In genomic region chr1:39080884-39081265, GRCh38 we compare ENCODE assay signal across 8 cellular contexts. TPM values are rescaled to one million over a fixed set of nuclear protein-coding genes. Genes with fewer than 3 reads are reported as not detected.
DNase-seq lines count a peak whose midpoint lies in the region; ATAC-seq and TF ChIP-seq lines count a peak whose summit lies in the region.

No MANE protein-coding gene starts in this region.

- ATAC-seq in heart left ventricle (peak in 3 of 4 donors; percentile 13 to 18 (median 14)), GM21528 (IDR thresholded peaks at IDR 0.05; ENCODE audit: low FRiP score, unreplicated experiment) (no peak), GM18867 (IDR thresholded peaks at IDR 0.05; ENCODE audit: unreplicated experiment) (no peak)

- intact Hi-C loops in Caco-2 (cut with micrococcal nuclease; ENCODE audit: unreplicated experiment) (no loop called here), heart left ventricle (cut with DNase I) (loop anchor here in 4 of 10 donors (5.0 to 10.0 kb wide), 3 partner anchors 216 to 226 kb away; partner anchors contain the start of gene RRAGC (in 3 of the 4))

- H3K27ac ChIP-seq in heart left ventricle (no peak overlapping the region), rectal smooth muscle tissue (ENCODE audit: low read depth, low read length) (no peak overlapping the region)

- 3 to 23% (median 10%) methylated on average over 10 to 30 of the region's 30 CpGs for WGBS in heart left ventricle, 4 donors

- no peaks in the 10 kb centered on the region for H3K9me3 Mint-ChIP-seq in Caco-2 (ENCODE audit: unreplicated experiment)
- H3K9me3 Mint-ChIP-seq in activated CD4-positive, alpha-beta memory T cell treated with anti-CD3 and anti-CD28 coated beads, Interleukin-2, amount 10 ng/mL, durations not matched to agents 7 days and 5 days, result no peaks in the 10 kb centered on the region

- no peaks in the 10 kb centered on the region for H3K36me3 Mint-ChIP-seq in Caco-2 (ENCODE audit: insufficient read depth, unreplicated experiment)
- no peaks in the 10 kb centered on the region for H3K36me3 Mint-ChIP-seq in activated CD4-positive, alpha-beta memory T cell treated with anti-CD3 and anti-CD28 coated beads, Interleukin-2, amount 10 ng/mL, durations not matched to agents 7 days and 5 days (ENCODE audit: low read depth)

- POLR2A ChIA-PET in Caco-2 (lab: Charles Lee), result no interaction called here
- POLR2A ChIA-PET in activated CD4-positive, alpha-beta memory T cell treated with anti-CD3 and anti-CD28 coated beads, Interleukin-2, amount 10 ng/mL, durations not matched to agents 7 days and 5 days (lab: Charles Lee), result interaction anchor here (1.1 kb wide), 1 partner anchor 32 kb away, joined by 3 read pairs; no protein-coding TSS in a partner anchor

- H3K9me3 ChIP-seq in Caco-2 (no peaks in the 10 kb centered on the region), heart left ventricle (no peaks in the 10 kb centered on the region)

- H3K36me3 ChIP-seq in Caco-2 (ENCODE audit: control insufficient read depth, insufficient read depth, low read length) (no peaks in the 10 kb centered on the region), heart left ventricle (no peaks in the 10 kb centered on the region), rectal smooth muscle tissue (ENCODE audit: control insufficient read depth, insufficient read depth, low read length) (no peaks in the 10 kb centered on the region)

- CTCF ChIA-PET in Caco-2 (lab: Charles Lee), result no interaction called here
- CTCF ChIA-PET in activated CD4-positive, alpha-beta memory T cell treated with anti-CD3 and anti-CD28 coated beads, Interleukin-2, amount 10 ng/mL, durations not matched to agents 7 days and 5 days (lab: Charles Lee), result interaction anchor here (1.3 kb wide), 1 partner anchor 18 kb away, joined by 3 read pairs; no protein-coding TSS in a partner anchor

- no peak overlapping the region for H3K27ac Mint-ChIP-seq in Caco-2 (ENCODE audit: unreplicated experiment)
- no peak overlapping the region for H3K27ac Mint-ChIP-seq in activated CD4-positive, alpha-beta memory T cell treated with anti-CD3 and anti-CD28 coated beads, Interleukin-2, amount 10 ng/mL, durations not matched to agents 7 days and 5 days

- DNase-seq in Caco-2 (peak in 1 of 2 experiments; percentile 9), heart left ventricle (peak in 1 of 5 donors; percentile 20), DMS53 treated with DMSO at 0.1 percent for 48 hours (lab: John Stamatoyannopoulos, UW; ENCODE audit: unreplicated experiment) (no peak), HuH-7.5 (ENCODE audit: low spot score) (no peak)
- no peak for DNase-seq in activated CD4-positive, alpha-beta memory T cell treated with anti-CD3 and anti-CD28 coated beads, Interleukin-2, amount 10 ng/mL, durations not matched to agents 7 days and 5 days

- H3K4me3 ChIP-seq in Caco-2 (ENCODE audit: low read depth, low read length) (peak overlapping the region; percentile 38), heart left ventricle (peak overlapping the region in 11 of 12 donors; percentile 31 to 83 (median 62)), rectal smooth muscle tissue (ENCODE audit: low read length) (peak overlapping the region; percentile 10)

- no peak overlapping the region for H3K9ac ChIP-seq in rectal smooth muscle tissue (ENCODE audit: low read length)

- no peak for TF ChIP-seq POLR2A in heart left ventricle (IDR thresholded peaks at IDR 0.05)

- H3K4me1 Mint-ChIP-seq in Caco-2 (ENCODE audit: low read depth, unreplicated experiment), result no peaks in the 10 kb centered on the region
- H3K4me1 Mint-ChIP-seq in activated CD4-positive, alpha-beta memory T cell treated with anti-CD3 and anti-CD28 coated beads, Interleukin-2, amount 10 ng/mL, durations not matched to agents 7 days and 5 days, result peaks cover 8% of the 10 kb centered on the region

- H3K4me3 Mint-ChIP-seq in Caco-2 (ENCODE audit: unreplicated experiment), result peak overlapping the region; percentile 70
- peak overlapping the region; percentile 51 for H3K4me3 Mint-ChIP-seq in activated CD4-positive, alpha-beta memory T cell treated with anti-CD3 and anti-CD28 coated beads, Interleukin-2, amount 10 ng/mL, durations not matched to agents 7 days and 5 days

- TF ChIP-seq CTCF in Caco-2 (IDR thresholded peaks at IDR 0.05; ENCODE audit: insufficient read depth in 1 of 2, low read depth in 1 of 2, low read length in 1 of 2, severe bottlenecking in 1 of 2, unreplicated experiment in 1 of 2) (no peak), heart left ventricle (IDR thresholded peaks at IDR 0.05) (no peak)

- BruUV-seq in Caco-2 (replicated peaks; lab: Mats Ljungman, UMichigan), result no TSS peak

- H3K4me1 ChIP-seq in Caco-2, result no peaks in the 10 kb centered on the region
- peaks cover 0 to 28% (median 10%) of the 10 kb centered on the region in 12 donors for H3K4me1 ChIP-seq in heart left ventricle
- H3K4me1 ChIP-seq in rectal smooth muscle tissue (ENCODE audit: control insufficient read depth, insufficient read depth, low read length), result no peaks in the 10 kb centered on the region

- no peaks in the 10 kb centered on the region for H3K27me3 ChIP-seq in Caco-2 (replicated peaks; ENCODE audit: control insufficient read depth, insufficient read depth, low read length)
- peaks cover 0 to 29% (median 5%) of the 10 kb centered on the region in 9 donors for H3K27me3 ChIP-seq in heart left ventricle
- peaks cover 5% of the 10 kb centered on the region for H3K27me3 ChIP-seq in rectal smooth muscle tissue (ENCODE audit: control insufficient read depth, insufficient read depth, low read length)

- peaks cover 4% of the 10 kb centered on the region for H3K27me3 Mint-ChIP-seq in Caco-2 (ENCODE audit: insufficient read depth, unreplicated experiment)
- H3K27me3 Mint-ChIP-seq in activated CD4-positive, alpha-beta memory T cell treated with anti-CD3 and anti-CD28 coated beads, Interleukin-2, amount 10 ng/mL, durations not matched to agents 7 days and 5 days, result peaks cover 41% of the 10 kb centered on the region

RNA-seq across cellular contexts. Expression of gene NDUFS5, which starts 54.7 kb away (rescaled TPM):
- total RNA-seq in Caco-2 (2022) (176 and 192 TPM in 2 replicates), heart left ventricle (1,000 to 10,000 TPM in 2 of 9 donors, 100 to 1,000 TPM in 7; 292 to 1,815 (median 503) TPM)
- total RNA-seq in activated CD4-positive, alpha-beta memory T cell treated with anti-CD3 and anti-CD28 coated beads, Interleukin-2, amount 10 ng/mL, durations not matched to agents 7 days and 5 days, result 100 to 1,000 TPM; 148 to 153 TPM
- polyA plus RNA-seq in heart left ventricle, result 1,000 to 10,000 TPM; 1,262 to 4,461 TPM

Comparison
In these comparisons a context has a peak if more than half of its experiments do, and no peak if none do; other contexts are left out.
1. H3K4me3 ChIP-seq: peak in every context shown above with its lines; median percentile 62 in heart left ventricle; 38 in Caco-2; 10 in rectal smooth muscle tissue.
2. ATAC-seq: peak in heart left ventricle (3 of 4); none in GM21528 (single experiment) and GM18867 (single experiment).